In genomic region chr7:44618045-44618444, GRCh38 we compare ENCODE assay signal across 10 cellular contexts. TPM values are rescaled to one million over a fixed set of nuclear protein-coding genes. Genes with fewer than 3 reads are reported as not detected.
DNase-seq lines count a peak whose midpoint lies in the region; ATAC-seq and TF ChIP-seq lines count a peak whose summit lies in the region.
"Had no signal": no experiment of that assay in that cellular context is flagged by ENCODE, and none has a peak within 500 bp of the region (broad histone marks: within the 10 kb centered on the region; RNA-seq: fewer than 3 reads in every experiment).

No MANE protein-coding gene starts in this region.

- no peak overlapping the region for H3K14ac ChIP-seq in neuronal stem cell (ENCODE audit: low read length)

- H3K4me2 ChIP-seq in PC-3 (ENCODE audit: low read length) (peak overlapping the region; percentile 82), neuronal stem cell (ENCODE audit: insufficient read depth, low read length, poor library complexity, severe bottlenecking) (no peak overlapping the region)

- no peak for ATAC-seq in PC-3
- ATAC-seq in psoas muscle = no peak
- no peak for ATAC-seq in HG03432 (IDR thresholded peaks at IDR 0.05; ENCODE audit: unreplicated experiment)
- no peak for ATAC-seq in GM19452 (IDR thresholded peaks at IDR 0.05; ENCODE audit: unreplicated experiment)

- CTCF ChIA-PET in Calu3 (lab: Charles Lee) (no interaction called here), PC-3 (lab: Charles Lee) (no interaction called here)

- 82 to 93% (median 86%) methylated on average over 1 of the region's 1 CpG for WGBS in psoas muscle, 3 donors
- WGBS in neuronal stem cell (ENCODE audit: extremely low coverage in 2 of 2, insufficient read length in 2 of 2, insufficient replicate concordance in 1 of 2), 2 donors = no CpG with 5 or more reads among the region's 1 CpG

- no peaks in the 10 kb centered on the region for H4K20me1 ChIP-seq in PC-3 (ENCODE audit: low read length)

- H2BK5ac ChIP-seq in neuronal stem cell (ENCODE audit: low read length) = no peak overlapping the region

- H3K18ac ChIP-seq in neuronal stem cell (ENCODE audit: low read length) = no peak overlapping the region

- H3K27ac Mint-ChIP-seq in Calu3 (ENCODE audit: unreplicated experiment) = peak overlapping the region; percentile 80

- no peaks in the 10 kb centered on the region for H3K9me3 Mint-ChIP-seq in Calu3 (ENCODE audit: low read depth, unreplicated experiment)

- BruUV-seq in Calu3 (replicated peaks; lab: Mats Ljungman, UMichigan) (no TSS peak), PC-3 (replicated peaks; lab: Mats Ljungman, UMichigan) (no TSS peak)

- no peaks in the 10 kb centered on the region for H3K9me2 ChIP-seq in PC-3 (replicated peaks; ENCODE audit: low read length)

- H3K4ac ChIP-seq in neuronal stem cell (ENCODE audit: low read length) = no peak overlapping the region

- H3K27me3 ChIP-seq in PC-3 (ENCODE audit: low read length) (no peaks in the 10 kb centered on the region), colonic mucosa (no peaks in the 10 kb centered on the region), psoas muscle (ENCODE audit: insufficient read depth in 3 of 3, low read length in 2 of 3) (no peaks in the 10 kb centered on the region), neuronal stem cell (ENCODE audit: control insufficient read depth in 3 of 3, insufficient read depth in 3 of 3, low read depth in 1 of 3, low read length in 3 of 3) (no peaks in the 10 kb centered on the region)

- H3K4me1 Mint-ChIP-seq in Calu3 (ENCODE audit: low read depth, unreplicated experiment) = peaks cover 76% of the 10 kb centered on the region

- DNase-seq in Calu3 (no peak), PC-3 (no peak), colonic mucosa (no peak), psoas muscle (no peak), neuronal stem cell (ENCODE audit: low spot score) (no peak)
- DNase-seq: effector CD8-positive, alpha-beta T cell; NCI-H1048; NCI-H446 had no signal

- H3K36me3 ChIP-seq in PC-3 (ENCODE audit: low read depth, low read length) (peaks cover 8% of the 10 kb centered on the region), colonic mucosa (no peaks in the 10 kb centered on the region), psoas muscle (ENCODE audit: insufficient read depth in 1 of 2, low read depth in 1 of 2) (peaks cover 0 to 4% of the 10 kb centered on the region in 2 donors), neuronal stem cell (replicated peaks in 1 of 2; ENCODE audit: control insufficient read depth in 2 of 2, insufficient read depth in 2 of 2, low read length in 2 of 2) (peaks cover 0 to 8% of the 10 kb centered on the region in 2 donors)

- POLR2A ChIA-PET in PC-3 (lab: Charles Lee; ENCODE audit: unreplicated experiment) = no interaction called here

- H4K91ac ChIP-seq in neuronal stem cell (ENCODE audit: low read depth, low read length, poor library complexity) = no peak overlapping the region

- H3K9me3 ChIP-seq in PC-3 (ENCODE audit: low read length) (no peaks in the 10 kb centered on the region), colonic mucosa (no peaks in the 10 kb centered on the region), psoas muscle (no peaks in the 10 kb centered on the region), neuronal stem cell (replicated peaks in 1 of 2; ENCODE audit: control insufficient read depth in 2 of 2, insufficient read depth in 1 of 2, low read depth in 1 of 2, low read length in 2 of 2) (no peaks in the 10 kb centered on the region)

- H3K4me3 ChIP-seq in PC-3 (ENCODE audit: low read length) = peak overlapping the region; percentile 49
- no peak overlapping the region for H3K4me3 ChIP-seq in colonic mucosa
- H3K4me3 ChIP-seq in psoas muscle = no peak overlapping the region
- no peak overlapping the region for H3K4me3 ChIP-seq in neuronal stem cell (ENCODE audit: low read length in 2 of 2)

- H3K27ac ChIP-seq in PC-3 (ENCODE audit: low read length) (peak overlapping the region; percentile 85), colonic mucosa (peak overlapping the region; percentile 34), psoas muscle (peak overlapping the region; percentile 75), neuronal stem cell (replicated peaks; ENCODE audit: low read length) (no peak overlapping the region)

- no peak overlapping the region for H4K8ac ChIP-seq in neuronal stem cell (ENCODE audit: low read depth, low read length)

- TF ChIP-seq CTCF in Calu3 (IDR thresholded peaks at IDR 0.05; ENCODE audit: unreplicated experiment) (no peak), PC-3 (conservative IDR thresholded peaks at IDR 0.05; ENCODE audit: low read depth, low read length) (no peak), colonic mucosa (IDR thresholded peaks at IDR 0.05) (no peak), psoas muscle (IDR thresholded peaks at IDR 0.05) (no peak)

- H2AFZ ChIP-seq in PC-3 (ENCODE audit: low read length) (no peak overlapping the region), neuronal stem cell (ENCODE audit: low read length) (no peak overlapping the region)

- peaks cover 97% of the 10 kb centered on the region for H3K79me2 ChIP-seq in PC-3 (ENCODE audit: low read length)

- H3K36me3 Mint-ChIP-seq in Calu3 (ENCODE audit: insufficient read depth, unreplicated experiment) = peaks cover 17% of the 10 kb centered on the region

- H3K9ac ChIP-seq in PC-3 (ENCODE audit: low read length) (peak overlapping the region; percentile 62), colonic mucosa (ENCODE audit: low read depth in 2 of 2, low read length in 2 of 2) (no peak overlapping the region), neuronal stem cell (ENCODE audit: low read depth, low read length, poor library complexity) (no peak overlapping the region)

- no peak overlapping the region for H2BK120ac ChIP-seq in neuronal stem cell (ENCODE audit: low read depth, low read length)

- H3F3A ChIP-seq in PC-3 (ENCODE audit: low read length, unreplicated experiment) = no peaks in the 10 kb centered on the region

- H3K4me3 Mint-ChIP-seq in Calu3 (ENCODE audit: low read depth, unreplicated experiment) = peak overlapping the region; percentile 44

- H2BK12ac ChIP-seq in neuronal stem cell (ENCODE audit: low read length) = no peak overlapping the region

- no peak overlapping the region for H3K23ac ChIP-seq in neuronal stem cell (ENCODE audit: low read depth, low read length, poor library complexity)

- H2BK15ac ChIP-seq in neuronal stem cell (ENCODE audit: low read length) = no peak overlapping the region

- H3K4me1 ChIP-seq in PC-3 (ENCODE audit: insufficient read depth, low read length) = peaks cover 39% of the 10 kb centered on the region
- H3K4me1 ChIP-seq in colonic mucosa = peaks cover 9% of the 10 kb centered on the region
- peaks cover 76% of the 10 kb centered on the region for H3K4me1 ChIP-seq in psoas muscle
- no peaks in the 10 kb centered on the region for H3K4me1 ChIP-seq in neuronal stem cell (ENCODE audit: control insufficient read depth in 2 of 2, insufficient read depth in 1 of 2, low read depth in 1 of 2, low read length in 2 of 2)

- no peaks in the 10 kb centered on the region for H3K27me3 Mint-ChIP-seq in Calu3 (ENCODE audit: unreplicated experiment)

- peaks cover 2% of the 10 kb centered on the region for H3K79me1 ChIP-seq in neuronal stem cell (ENCODE audit: low read depth, low read length)

- intact Hi-C loops in Calu3 (cut with micrococcal nuclease; ENCODE audit: unreplicated experiment) (no loop called here), PC-3 (cut with micrococcal nuclease) (no loop called here), colonic mucosa (cut with DNase I) (no loop called here), psoas muscle (cut with DNase I) (no loop called here)

- no peak overlapping the region for H2AK5ac ChIP-seq in neuronal stem cell (ENCODE audit: low read depth, low read length)

RNA-seq across cellular contexts. Expression of gene OGDH, which starts 11.6 kb away (rescaled TPM):
- total RNA-seq in Calu3 (2022) (100 and 105 TPM in 2 replicates), PC-3 (2014; rRNA removed) (66.2 and 67.2 TPM in 2 replicates), colonic mucosa (100 to 1,000 TPM; 142 to 164 TPM), psoas muscle (100 to 1,000 TPM; 252 to 500 (median 326) TPM)
- polyA plus RNA-seq in psoas muscle = 100 to 1,000 TPM; 176 to 181 (median 179) TPM
- polyA plus RNA-seq in neuronal stem cell (2013, experiment 1 of 2) = 31.6 TPM
- 31.1 TPM for polyA plus RNA-seq in neuronal stem cell (2013, experiment 2 of 2)

RNA-seq across cellular contexts. Expression of gene TMED4, which starts 36.0 kb away (rescaled TPM):
- total RNA-seq in Calu3 (2022) = 115 and 128 TPM in 2 replicates
- 70.6 and 80.0 TPM in 2 replicates for total RNA-seq in PC-3 (2014; rRNA removed)
- total RNA-seq in colonic mucosa = 10 to 100 TPM; 81.7 to 96.9 TPM
- 10 to 100 TPM; 43.1 to 64.4 (median 46.0) TPM for total RNA-seq in psoas muscle
- 10 to 100 TPM; 29.8 to 49.0 (median 35.3) TPM for polyA plus RNA-seq in psoas muscle
- polyA plus RNA-seq in neuronal stem cell (2013, experiment 1 of 2) = 59.8 TPM
- polyA plus RNA-seq in neuronal stem cell (2013, experiment 2 of 2) = 59.6 TPM

RNA-seq across cellular contexts. Expression of gene DDX56, which starts 44.3 kb away (rescaled TPM):
- total RNA-seq in Calu3 (2022) = 157 and 168 TPM in 2 replicates
- 93.8 and 119 TPM in 2 replicates for total RNA-seq in PC-3 (2014; rRNA removed)
- 10 to 100 TPM; 41.1 to 90.6 TPM for total RNA-seq in colonic mucosa
- total RNA-seq in psoas muscle = 10 to 100 TPM; 44.0 to 72.1 (median 53.7) TPM
- polyA plus RNA-seq in psoas muscle = 10 to 100 TPM; 38.1 to 85.8 (median 67.8) TPM
- polyA plus RNA-seq in neuronal stem cell (2013, experiment 1 of 2) = 43.0 TPM
- 42.3 TPM for polyA plus RNA-seq in neuronal stem cell (2013, experiment 2 of 2)
